10 cellular contexts compared by ENCODE assay signal in the genomic region with DNA sequence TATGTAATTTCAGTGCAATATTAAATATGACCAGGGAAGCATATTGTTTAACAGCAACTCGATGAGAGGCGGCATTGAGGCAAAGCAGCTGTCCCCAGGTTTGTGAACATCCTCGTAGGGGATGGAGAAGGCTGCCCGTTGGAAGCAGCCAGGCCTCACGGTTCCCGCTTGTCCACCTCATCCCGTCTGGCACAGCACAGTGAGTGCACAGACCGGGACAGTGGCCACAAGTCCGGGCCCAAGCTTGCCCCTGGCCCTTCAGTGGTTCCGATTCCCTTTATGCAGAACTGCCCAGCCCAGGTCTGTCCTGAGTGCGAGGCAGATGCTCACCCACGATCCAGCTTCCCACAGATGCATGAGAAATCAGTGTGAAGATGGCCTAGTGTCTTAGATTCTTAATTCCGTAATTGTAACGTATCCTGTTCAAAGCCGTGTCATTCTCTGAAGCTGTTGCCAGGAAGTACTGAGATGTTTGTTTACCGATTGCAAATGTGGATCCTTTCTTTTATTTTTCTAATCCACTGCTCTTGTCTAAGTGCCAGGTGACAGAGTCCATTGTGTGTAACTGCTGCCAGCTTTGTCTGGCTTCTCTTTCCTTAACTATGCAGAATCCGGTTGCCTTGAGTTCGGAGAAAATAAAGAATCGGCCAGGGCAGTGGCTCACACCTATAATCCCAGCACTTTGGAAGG. TPM values are rescaled to one million over a fixed set of nuclear protein-coding genes. Genes with fewer than 3 reads are reported as not detected.
DNase-seq lines count a peak whose midpoint lies in the region; ATAC-seq, FAIRE-seq and TF ChIP-seq lines count a peak whose summit lies in the region.
"Had no signal": no experiment of that assay in that cellular context is flagged by ENCODE, and none has a peak within 500 bp of the region (broad histone marks: within the 10 kb centered on the region; RNA-seq: fewer than 3 reads in every experiment).

No MANE protein-coding gene starts in this region.

- DNase-seq in heart right ventricle (no peak), cardiac septum (ENCODE audit: low spot score) (no peak), cerebellar cortex (ENCODE audit: low spot score) (peak; percentile 74), HepG2 (ENCODE audit: low spot score) (peak; percentile 5), tibial artery (peak in 1 of 2 donors; percentile 65), NCI-H2171 treated with DMSO at 0.1 percent for 48 hours (lab: John Stamatoyannopoulos, UW) (no peak)
- DNase-seq in activated T-cell treated with anti-CD3 and anti-CD28 coated beads, Interleukin-2, amount 50 U/mL, for 1 hour: no peak
- no peak for DNase-seq in activated CD8-positive, alpha-beta memory T cell treated with anti-CD3 and anti-CD28 coated beads for 24 hours
- DNase-seq: activated T-cell treated with anti-CD3 and anti-CD28 coated beads, Interleukin-2, amount 50 U/mL, for 4 hours; NCI-H1694 had no signal

- no peak for TF ChIP-seq POLR2A in HepG2 (IDR thresholded peaks at IDR 0.05; ENCODE audit: insufficient read depth in 1 of 2, low read depth in 2 of 2, low read length in 2 of 2)

- H3K36me3 ChIP-seq in heart right ventricle: peaks cover 0 to 67% (median 5%) of the 10 kb centered on the region in 9 donors
- no peaks in the 10 kb centered on the region for H3K36me3 ChIP-seq in HepG2 (replicated peaks in 1 of 2; ENCODE audit: control insufficient read depth in 1 of 2, insufficient read depth in 2 of 2, low read length in 2 of 2)
- H3K36me3 ChIP-seq in tibial artery: peaks cover 15 to 63% (median 52%) of the 10 kb centered on the region in 3 donors

- H3K4me3 ChIP-seq in heart right ventricle (no peak overlapping the region), HepG2 (replicated peaks in 1 of 3; ENCODE audit: insufficient read depth in 1 of 3, low read depth in 2 of 3, low read length in 3 of 3) (no peak overlapping the region), tibial artery (no peak overlapping the region)

- POLR2A ChIA-PET in HepG2 (lab: Yijun Ruan, JAX): no interaction called here

- CTCF ChIA-PET in HepG2 (lab: Yijun Ruan, JAX; ENCODE audit: low intra/inter-chr PET ratio, low total read pairs): no interaction called here

- H3K27me3 ChIP-seq in heart right ventricle: no peaks in the 10 kb centered on the region
- no peaks in the 10 kb centered on the region for H3K27me3 ChIP-seq in HepG2 (ENCODE audit: control insufficient read depth in 1 of 2, insufficient read depth in 2 of 2, low read length in 2 of 2)
- H3K27me3 ChIP-seq in tibial artery: no peaks in the 10 kb centered on the region

- H4K20me1 ChIP-seq in HepG2 (ENCODE audit: insufficient read depth, low read length): no peaks in the 10 kb centered on the region

- WGBS in heart right ventricle, 2 donors: 45 to 55% methylated on average over 19 of the region's 19 CpGs
- 64% methylated on average over 18 of the region's 19 CpGs for WGBS in HepG2 (ENCODE audit: low lambda C conversion rate)

- no peak overlapping the region for H3K4me2 ChIP-seq in HepG2 (ENCODE audit: low read depth, low read length)

- in situ Hi-C loops in HepG2 (cut with HindIII; ENCODE audit: extremely low pct_ligation_motif_present, low pct_unique_long_range_greater_than_20kb): no loop called here

- TF ChIP-seq RAD21 in HepG2 (CRISPR knock-in tag; IDR thresholded peaks at IDR 0.05): no peak

- no peak for TF ChIP-seq CTCF in heart right ventricle (IDR thresholded peaks at IDR 0.05)
- TF ChIP-seq CTCF in HepG2 (CRISPR knock-in tag; IDR thresholded peaks at IDR 0.05): no peak
- no peak for TF ChIP-seq CTCF in tibial artery (IDR thresholded peaks at IDR 0.05)

- no peak for FAIRE-seq in HepG2 (lab: Jason Lieb, UNC)

- peak overlapping the region in 7 of 10 donors; percentile 27 to 76 (median 42) for H3K27ac ChIP-seq in heart right ventricle
- H3K27ac ChIP-seq in HepG2 (ENCODE audit: extremely low read length, insufficient read depth, low read length): no peak overlapping the region
- H3K27ac ChIP-seq in tibial artery: peak overlapping the region; percentile 32 to 65

- H3K9me3 ChIP-seq in heart right ventricle (no peaks in the 10 kb centered on the region), HepG2 (ENCODE audit: low read length) (no peaks in the 10 kb centered on the region), tibial artery (no peaks in the 10 kb centered on the region)

- no peak overlapping the region for H3K9ac ChIP-seq in HepG2 (ENCODE audit: insufficient read depth, low read depth, low read length)

- no peak for TF ChIP-seq EP300 in HepG2 (IDR thresholded peaks at IDR 0.05; ENCODE audit: low read depth in 2 of 2, low read length in 2 of 2)
- no peak for TF ChIP-seq EP300 in HepG2 (CRISPR knock-in tag; IDR thresholded peaks at IDR 0.05; ENCODE audit: borderline replicate concordance)

- BruUV-seq in HepG2 (replicated peaks; lab: Mats Ljungman, UMichigan): no TSS peak

- ATAC-seq in heart right ventricle (no peak), HepG2 (no peak)
- ATAC-seq: activated T-cell treated with anti-CD3 and anti-CD28 coated beads, Interleukin-2, amount 50 U/mL, for 4 hours had no signal

- H3K79me2 ChIP-seq in HepG2 (ENCODE audit: insufficient read depth, low read length): no peaks in the 10 kb centered on the region

- H3K4me1 ChIP-seq in heart right ventricle (peaks cover 0 to 42% (median 23%) of the 10 kb centered on the region in 9 donors), HepG2 (ENCODE audit: insufficient read depth, low read length) (peaks cover 23% of the 10 kb centered on the region), tibial artery (peaks cover 0 to 44% (median 5%) of the 10 kb centered on the region in 4 donors)

- intact Hi-C loops in heart right ventricle (cut with DNase I) (loop anchor here in 1 of 10 donors (5.0 kb wide), 1 partner anchor 36 kb away; a partner anchor contains a TSS), cardiac septum (cut with DNase I) (no loop called here), HepG2 (cut with micrococcal nuclease; ENCODE audit: unreplicated experiment) (no loop called here), tibial artery (cut with DNase I; ENCODE audit: low total_unique reads) (no loop called here)

- H2AFZ ChIP-seq in HepG2 (ENCODE audit: low read length): no peak overlapping the region

TF ChIP-seq in HepG2, 621 proteins besides CTCF, POLR2A, EP300 and RAD21 (continues in another document):
- TF ChIP-seq ZNF333 (CRISPR knock-in tag; IDR thresholded peaks at IDR 0.05; ENCODE audit: borderline replicate concordance) (no peak), FOSL2 (CRISPR knock-in tag; IDR thresholded peaks at IDR 0.05) (no peak), EZH2 (conservative IDR thresholded peaks at IDR 0.05; ENCODE audit: low read depth, low read length) (no peak), GATAD1 (CRISPR knock-in tag; IDR thresholded peaks at IDR 0.05) (no peak), ZNF766 (CRISPR knock-in tag; IDR thresholded peaks at IDR 0.05; ENCODE audit: borderline replicate concordance) (no peak), ZC3H13 (CRISPR knock-in tag; IDR thresholded peaks at IDR 0.05) (no peak), CAMTA2 (CRISPR knock-in tag; IDR thresholded peaks at IDR 0.05; ENCODE audit: borderline replicate concordance) (no peak)
- TF ChIP-seq, protein P1, sequence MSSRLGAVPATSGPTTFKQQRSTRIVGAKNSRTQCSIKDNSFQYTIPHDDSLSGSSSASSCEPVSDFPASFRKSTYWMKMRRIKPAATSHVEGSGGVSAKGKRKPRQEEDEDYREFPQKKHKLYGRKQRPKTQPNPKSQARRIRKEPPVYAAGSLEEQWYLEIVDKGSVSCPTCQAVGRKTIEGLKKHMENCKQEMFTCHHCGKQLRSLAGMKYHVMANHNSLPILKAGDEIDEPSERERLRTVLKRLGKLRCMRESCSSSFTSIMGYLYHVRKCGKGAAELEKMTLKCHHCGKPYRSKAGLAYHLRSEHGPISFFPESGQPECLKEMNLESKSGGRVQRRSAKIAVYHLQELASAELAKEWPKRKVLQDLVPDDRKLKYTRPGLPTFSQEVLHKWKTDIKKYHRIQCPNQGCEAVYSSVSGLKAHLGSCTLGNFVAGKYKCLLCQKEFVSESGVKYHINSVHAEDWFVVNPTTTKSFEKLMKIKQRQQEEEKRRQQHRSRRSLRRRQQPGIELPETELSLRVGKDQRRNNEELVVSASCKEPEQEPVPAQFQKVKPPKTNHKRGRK (CRISPR knock-in tag; IDR thresholded peaks at IDR 0.05): no peak
- TF ChIP-seq, protein P2, sequence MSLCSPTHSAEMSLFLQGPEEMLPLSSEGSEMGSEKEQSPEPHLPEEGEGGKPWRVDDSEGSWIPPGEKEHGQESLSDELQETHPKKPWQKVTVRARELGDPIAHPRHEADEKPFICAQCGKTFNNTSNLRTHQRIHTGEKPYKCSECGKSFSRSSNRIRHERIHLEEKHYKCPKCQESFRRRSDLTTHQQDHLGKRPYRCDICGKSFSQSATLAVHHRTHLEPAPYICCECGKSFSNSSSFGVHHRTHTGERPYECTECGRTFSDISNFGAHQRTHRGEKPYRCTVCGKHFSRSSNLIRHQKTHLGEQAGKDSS (CRISPR knock-in tag; IDR thresholded peaks at IDR 0.05; ENCODE audit: borderline replicate concordance, low read depth): no peak

RNA-seq across cellular contexts. Expression of a gene that starts 35.5 kb away (rescaled TPM):
- 100 to 1,000 TPM; 138 to 316 (median 220) TPM for total RNA-seq in heart right ventricle
- polyA plus RNA-seq in heart right ventricle: 100 to 1,000 TPM in 1 of 2 donors, 10 to 100 TPM in 1; 68.3 to 230 TPM
- total RNA-seq in cardiac septum: 215 TPM
- 0.80 and 1.3 TPM in 2 replicates for total RNA-seq in HepG2 (2016; rRNA removed; fragmentation: Illumina TruSeq; extraction: Trizol)
- total RNA-seq in HepG2 (2016; cell fraction: cytosol; rRNA removed; fragmentation: Illumina TruSeq; extraction: Trizol; ENCODE audit: low read depth): 0.26 and 0.51 TPM in 2 replicates
- 0.52 and 0.78 TPM in 2 replicates for total RNA-seq in HepG2 (2016; cell fraction: insoluble cytoplasmic fraction; rRNA removed; fragmentation: Illumina TruSeq; extraction: Trizol)
- total RNA-seq in HepG2 (2016; cell fraction: membrane; rRNA removed; fragmentation: Illumina TruSeq; extraction: Trizol): 0.72 and 1.1 TPM in 2 replicates
- 1.5 and 2.3 TPM in 2 replicates for total RNA-seq in HepG2 (2016; cell fraction: nucleus; rRNA removed; fragmentation: Illumina TruSeq; extraction: Trizol)
- polyA plus RNA-seq in HepG2 (2011; rRNA removed): 1.9 and 2.4 TPM in 2 replicates
- 1.1 and 2.1 TPM in 2 replicates for polyA plus RNA-seq in HepG2 (2011; cell fraction: cytosol; rRNA removed)
- 4.2 and 9.0 TPM in 2 replicates for polyA plus RNA-seq in HepG2 (2011; cell fraction: nucleus; rRNA removed)
- 1.1 and 1.3 TPM in 2 replicates for polyA plus RNA-seq in HepG2 (2012)
- polyA plus RNA-seq in HepG2 (2016; cell fraction: cytosol; fragmentation: Illumina TruSeq; extraction: Trizol; ENCODE audit: low read depth): 0.06 and 0.10 TPM in 2 replicates
- 0.36 and 0.66 TPM in 2 replicates for polyA plus RNA-seq in HepG2 (2016; cell fraction: insoluble cytoplasmic fraction; fragmentation: Illumina TruSeq; extraction: Trizol; ENCODE audit: low read depth)
- 0.11 and 0.49 TPM in 2 replicates for polyA plus RNA-seq in HepG2 (2016; cell fraction: membrane; fragmentation: Illumina TruSeq; extraction: Trizol; ENCODE audit: low read depth)
- 0.51 and 1.1 TPM in 2 replicates for polyA plus RNA-seq in HepG2 (2016; cell fraction: nucleus; fragmentation: Illumina TruSeq; extraction: Trizol; ENCODE audit: insufficient read depth, low read depth)
- polyA minus RNA-seq in HepG2 (2011; rRNA and poly(A)+ RNA removed; ENCODE audit: low replicate concordance): 4.4 and 87.6 TPM in 2 replicates
- 2.4 and 2.7 TPM in 2 replicates for polyA minus RNA-seq in HepG2 (2011; cell fraction: cytosol; rRNA and poly(A)+ RNA removed)
- polyA minus RNA-seq in HepG2 (2011; cell fraction: nucleus; rRNA and poly(A)+ RNA removed): 1.5 and 3.5 TPM in 2 replicates

Comparison
In these comparisons a context has a peak if more than half of its experiments do, and no peak if none do; other contexts are left out.
1. DNase-seq: peak in cerebellar cortex (single experiment) and HepG2 (single experiment); none in heart right ventricle (0 of 2), cardiac septum (single experiment), activated T-cell treated with anti-CD3 and anti-CD28 coated beads, Interleukin-2, amount 50 U/mL, for 1 hour (single experiment), activated CD8-positive, alpha-beta memory T cell treated with anti-CD3 and anti-CD28 coated beads for 24 hours (single experiment) and NCI-H2171 treated with DMSO at 0.1 percent for 48 hours (single experiment).
2. RNA of a gene that starts 35.5 kb away (total RNA-seq): 138 to 316 TPM in heart right ventricle and 215 TPM in cardiac septum (single experiment); 0.26 to 2.3 TPM in HepG2; every median in the first group is over 10 times any median in the second.